ENCODE assay signal across 13 cellular contexts in the genomic region with DNA sequence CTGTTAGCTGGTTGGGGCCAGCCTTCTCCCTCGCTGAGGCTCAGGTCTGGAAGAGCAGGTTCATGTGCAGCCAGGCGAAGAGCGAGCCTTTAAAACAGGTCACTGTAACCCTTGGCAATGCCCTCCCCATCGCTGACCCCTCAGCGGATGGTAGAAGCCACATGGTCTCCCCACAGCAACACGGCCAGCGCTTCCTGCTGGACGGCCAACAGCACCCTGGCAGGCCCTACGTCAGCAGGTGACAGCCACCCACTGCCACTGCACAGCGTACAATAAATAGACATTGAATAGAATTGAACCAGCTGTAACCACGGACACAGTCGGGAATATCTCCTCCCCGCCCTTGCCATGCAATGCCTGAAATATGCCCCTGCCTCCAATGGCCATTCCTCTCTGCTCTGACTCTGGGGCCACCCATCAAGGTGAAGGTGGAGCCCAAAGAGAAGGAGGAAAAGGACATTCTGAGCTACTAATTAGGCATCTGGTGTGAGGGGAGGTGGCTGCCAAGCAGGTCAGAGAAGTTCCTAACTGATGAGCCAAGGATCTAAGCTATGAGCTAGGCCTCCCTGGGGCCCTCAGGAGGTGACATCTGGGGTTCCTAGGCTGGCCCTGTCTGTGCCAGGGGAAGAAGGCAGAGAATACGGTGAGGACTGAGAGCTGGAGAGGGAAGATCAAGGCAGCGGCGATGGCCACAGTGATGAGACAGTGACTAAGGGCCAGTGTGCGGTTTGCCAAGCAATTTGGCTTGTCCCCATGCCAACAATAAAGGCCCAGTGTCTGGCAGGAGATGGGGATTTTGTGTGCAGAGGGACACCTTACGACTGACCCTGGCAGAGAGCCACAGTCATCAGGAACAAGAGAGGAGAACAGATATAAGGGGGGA.
DNase-seq lines count a peak whose midpoint lies in the region; ATAC-seq, FAIRE-seq and TF ChIP-seq lines count a peak whose summit lies in the region.
"Had no signal": no experiment of that assay in that cellular context is flagged by ENCODE, and none has a peak within 500 bp of the region (broad histone marks: within the 10 kb centered on the region; RNA-seq: fewer than 3 reads in every experiment).

No MANE protein-coding gene starts in this region.

- H3K9me3 Mint-ChIP-seq in activated CD4-positive, alpha-beta memory T cell treated with anti-CD3 and anti-CD28 coated beads for 36 hours: no peaks in the 10 kb centered on the region
- H3K9me3 Mint-ChIP-seq: neural crest cell had no signal

- H3K23me2 ChIP-seq in H1 (ENCODE audit: low read depth, low read length): no peaks in the 10 kb centered on the region

- no TSS peak for BruUV-seq in A673 (replicated peaks; lab: Mats Ljungman, UMichigan)

- H3K4me3 ChIP-seq in H1 (ENCODE audit: extremely low read depth in 1 of 4, insufficient read depth in 2 of 4, low read depth in 3 of 4, low read length in 4 of 4) (no peak overlapping the region), skeletal muscle satellite cell (ENCODE audit: low read length) (no peak overlapping the region), A673 (ENCODE audit: low read depth, low read length, poor library complexity, severe bottlenecking) (no peak overlapping the region)
- H3K4me3 ChIP-seq: dorsolateral prefrontal cortex had no signal

- no peaks in the 10 kb centered on the region for H3K27me3 ChIP-seq in H1 (replicated peaks in 1 of 4; ENCODE audit: control insufficient read depth in 3 of 4, extremely low read depth in 1 of 4, insufficient read depth in 3 of 4, low read length in 3 of 4)
- H3K27me3 ChIP-seq in skeletal muscle satellite cell (ENCODE audit: control insufficient read depth, insufficient read depth, low read length): no peaks in the 10 kb centered on the region
- H3K27me3 ChIP-seq in A673 (replicated peaks; ENCODE audit: insufficient read depth, low read depth, low read length, poor library complexity): no peaks in the 10 kb centered on the region

- intact Hi-C loops in activated CD4-positive, alpha-beta memory T cell treated with anti-CD3 and anti-CD28 coated beads for 36 hours (cut with micrococcal nuclease): no loop called here
- intact Hi-C loops in A673 (cut with micrococcal nuclease; ENCODE audit: unreplicated experiment): no loop called here

- TF ChIP-seq RAD21 in H1 (IDR thresholded peaks at IDR 0.05 in 1 of 2, conservative IDR thresholded peaks at IDR 0.05 in 1 of 2; ENCODE audit: low read depth in 2 of 2, low read length in 2 of 2): no peak

- no peaks in the 10 kb centered on the region for H3K27me3 Mint-ChIP-seq in activated CD4-positive, alpha-beta memory T cell treated with anti-CD3 and anti-CD28 coated beads for 36 hours

- CTCF ChIA-PET in H1 (lab: Charles Lee; ENCODE audit: partially characterized antibody) (interaction anchor here (0.6 to 1.5 kb wide), 3 partner anchors 30 to 76 kb away, joined by 3 read pairs; no protein-coding TSS in a partner anchor), A673 (lab: Charles Lee) (no interaction called here)
- CTCF ChIA-PET in activated CD4-positive, alpha-beta memory T cell treated with anti-CD3 and anti-CD28 coated beads for 36 hours (lab: Charles Lee): no interaction called here

- H2BK120ac ChIP-seq in H1 (replicated peaks; ENCODE audit: low read depth, low read length): peak overlapping the region; percentile 43

- H2AK5ac ChIP-seq in H1 (ENCODE audit: low read depth, low read length): no peak overlapping the region

- no peaks in the 10 kb centered on the region for H3K79me2 ChIP-seq in H1 (ENCODE audit: control insufficient read depth in 1 of 2, insufficient read depth in 2 of 2, low read length in 2 of 2)

- no peaks in the 10 kb centered on the region for H3K36me3 Mint-ChIP-seq in activated CD4-positive, alpha-beta memory T cell treated with anti-CD3 and anti-CD28 coated beads for 36 hours

- no peak overlapping the region for H4K5ac ChIP-seq in H1 (ENCODE audit: insufficient read length, low read depth, low read length)

- H2AFZ ChIP-seq in H1 (ENCODE audit: low read length): no peak overlapping the region

- peaks cover 9% of the 10 kb centered on the region for H3K4me1 Mint-ChIP-seq in activated CD4-positive, alpha-beta memory T cell treated with anti-CD3 and anti-CD28 coated beads for 36 hours (ENCODE audit: low read depth)

- H3K56ac ChIP-seq in H1 (replicated peaks; ENCODE audit: insufficient read length, low read depth, low read length): no peak overlapping the region

- TF ChIP-seq CTCF in H1 (IDR thresholded peaks at IDR 0.05; ENCODE audit: control extremely low read depth in 1 of 3, insufficient read depth in 1 of 3, low read depth in 1 of 3, low read length in 3 of 3) (no peak), A673 (conservative IDR thresholded peaks at IDR 0.05; ENCODE audit: low read depth, low read length) (no peak)

- no peak overlapping the region for H3K27ac Mint-ChIP-seq in activated CD4-positive, alpha-beta memory T cell treated with anti-CD3 and anti-CD28 coated beads for 36 hours

- H3K36me3 ChIP-seq in H1 (ENCODE audit: control insufficient read depth in 2 of 4, insufficient read depth in 4 of 4, low read length in 3 of 4): no peaks in the 10 kb centered on the region
- H3K36me3 ChIP-seq in skeletal muscle satellite cell (ENCODE audit: insufficient read depth, low read length): no peaks in the 10 kb centered on the region
- no peaks in the 10 kb centered on the region for H3K36me3 ChIP-seq in A673 (ENCODE audit: insufficient read depth, low read length, poor library complexity, severe bottlenecking)

- no peak overlapping the region for H3K14ac ChIP-seq in H1 (ENCODE audit: insufficient read length)

- no peak overlapping the region for H3K23ac ChIP-seq in H1 (ENCODE audit: insufficient read length)

- no peaks in the 10 kb centered on the region for H4K20me1 ChIP-seq in H1 (replicated peaks in 1 of 2; ENCODE audit: control insufficient read depth in 1 of 2, insufficient read depth in 2 of 2, low read length in 2 of 2)

- no peak for ATAC-seq in HG02571 (IDR thresholded peaks at IDR 0.05; ENCODE audit: unreplicated experiment)

- no peak for TF ChIP-seq EP300 in H1 (IDR thresholded peaks at IDR 0.05; ENCODE audit: borderline replicate concordance in 1 of 2, low read depth in 2 of 2, low read length in 2 of 2)

- H3K79me1 ChIP-seq in H1 (ENCODE audit: low read depth, low read length): no peaks in the 10 kb centered on the region

- H3K4me2 ChIP-seq in H1 (ENCODE audit: insufficient read depth in 1 of 2, low read depth in 2 of 2, low read length in 2 of 2) (no peak overlapping the region), skeletal muscle satellite cell (ENCODE audit: low read length) (peak overlapping the region; percentile 51)

- DNase-seq in DMS 273 (lab: John Stamatoyannopoulos, UW; ENCODE audit: unreplicated experiment) (peak; percentile 29), DMS 273 treated with DMSO at 0.1 percent for 48 hours (lab: John Stamatoyannopoulos, UW) (no peak), NCI-H748 (lab: John Stamatoyannopoulos, UW; ENCODE audit: unreplicated experiment) (peak; percentile 70), H1 (ENCODE audit: low read depth in 1 of 2, low spot score in 2 of 2) (no peak), A673 (ENCODE audit: low spot score) (no peak)
- no peak for DNase-seq in activated CD4-positive, alpha-beta memory T cell treated with anti-CD3 and anti-CD28 coated beads for 36 hours
- DNase-seq: 8988T; activated CD4-positive, CD25-positive, alpha-beta regulatory T cell treated with anti-CD3 and anti-CD28 coated beads, Interleukin-2, amount 50 U/mL, for 72 hours; activated naive CD4-positive, alpha-beta T cell; dorsolateral prefrontal cortex had no signal

- H2BK20ac ChIP-seq in H1 (ENCODE audit: low read length): no peak overlapping the region

- H2BK5ac ChIP-seq in H1 (ENCODE audit: low read depth, low read length): no peak overlapping the region; the same call in 1 of the 2 replicates

- no peak overlapping the region for H3K9ac ChIP-seq in H1 (replicated peaks in 1 of 4; ENCODE audit: extremely low read depth in 1 of 4, low read depth in 3 of 4, low read length in 3 of 4)
- peak overlapping the region; percentile 54 for H3K9ac ChIP-seq in skeletal muscle satellite cell (ENCODE audit: low read depth, low read length)

- TF ChIP-seq POLR2A in H1 (IDR thresholded peaks at IDR 0.05; ENCODE audit: control extremely low read depth in 1 of 2, low read depth in 2 of 2, low read length in 2 of 2): no peak

- H3K27ac ChIP-seq in H1 (ENCODE audit: low read depth, low read length): no peak overlapping the region
- no peak overlapping the region for H3K27ac ChIP-seq in A673 (ENCODE audit: low read depth, low read length, poor library complexity, severe bottlenecking)
- H3K27ac ChIP-seq: dorsolateral prefrontal cortex had no signal

- WGBS in H1 (ENCODE audit: extremely low coverage in 1 of 2, insufficient coverage in 1 of 2, insufficient read length in 1 of 2, insufficient replicate concordance in 2 of 2, low coverage in 1 of 2, low lambda C conversion rate in 2 of 2, missing lambda C conversion rate in 1 of 2), 2 experiments: 98% methylated on average over 14 of the region's 18 CpGs; no CpG with 5 or more reads in 1 of the 2 experiments

- no peak for FAIRE-seq in H1 (lab: Jason Lieb, UNC)

- peak overlapping the region; percentile 67; the same call in 1 of the 2 replicates for H2BK15ac ChIP-seq in H1 (ENCODE audit: low read length)

- H3K9me3 ChIP-seq in H1 (ENCODE audit: insufficient read depth in 2 of 2, low read depth in 1 of 2, low read length in 1 of 2) (no peaks in the 10 kb centered on the region), skeletal muscle satellite cell (replicated peaks; ENCODE audit: low read length) (no peaks in the 10 kb centered on the region), A673 (ENCODE audit: low read depth, low read length, poor library complexity, severe bottlenecking) (no peaks in the 10 kb centered on the region)

- no peak overlapping the region for H3K18ac ChIP-seq in H1 (ENCODE audit: extremely low read depth, low read length)

- H4K91ac ChIP-seq in H1 (replicated peaks; ENCODE audit: insufficient read length, low read length): peak overlapping the region; percentile 40

- H2BK12ac ChIP-seq in H1 (ENCODE audit: low read depth, low read length): no peak overlapping the region

- H3K4me3 Mint-ChIP-seq in activated CD4-positive, alpha-beta memory T cell treated with anti-CD3 and anti-CD28 coated beads for 36 hours: no peak overlapping the region
- H3K4me3 Mint-ChIP-seq: neural crest cell had no signal

- no peak overlapping the region for H3K4ac ChIP-seq in H1 (replicated peaks; ENCODE audit: insufficient read length, low read depth, low read length)

- H3K4me1 ChIP-seq in H1 (replicated peaks in 1 of 4; ENCODE audit: control insufficient read depth in 3 of 4, insufficient read depth in 4 of 4, low read length in 3 of 4) (peaks cover 5 to 17% (median 8%) of the 10 kb centered on the region in 4 experiments), skeletal muscle satellite cell (ENCODE audit: control insufficient read depth, insufficient read depth, low read length) (peaks cover 50% of the 10 kb centered on the region), A673 (ENCODE audit: insufficient read depth, low read length, poor library complexity, severe bottlenecking) (peaks cover 38% of the 10 kb centered on the region)

- POLR2A ChIA-PET in H1 (lab: Charles Lee; ENCODE audit: partially characterized antibody) (interaction anchor here (0.8 kb wide), 1 partner anchor 9 kb away, joined by 3 read pairs; no protein-coding TSS in a partner anchor), A673 (lab: Charles Lee; ENCODE audit: low non-redundant PET) (no interaction called here)
- POLR2A ChIA-PET in activated CD4-positive, alpha-beta memory T cell treated with anti-CD3 and anti-CD28 coated beads for 36 hours (lab: Charles Lee): no interaction called here

- no peak overlapping the region for H4K8ac ChIP-seq in H1 (ENCODE audit: extremely low read depth, insufficient read depth, low read length)

Comparison
In these comparisons a context has a peak if more than half of its experiments do, and no peak if none do; other contexts are left out.
1. DNase-seq: peak in DMS 273 (single experiment) and NCI-H748 (single experiment); none in DMS 273 treated with DMSO at 0.1 percent for 48 hours (single experiment), H1 (0 of 2), activated CD4-positive, alpha-beta memory T cell treated with anti-CD3 and anti-CD28 coated beads for 36 hours (single experiment) and A673 (single experiment).